ENCODE assay signal across 15 cellular contexts in genomic region chr20:47506850-47507249, GRCh38. TPM values are rescaled to one million over a fixed set of nuclear protein-coding genes. Genes with fewer than 3 reads are reported as not detected.
A peak's percentile ranks its signal among the peaks of the same experiment; 100 is the strongest.
DNase-seq lines count a peak whose midpoint lies in the region; ATAC-seq, FAIRE-seq and TF ChIP-seq lines count a peak whose summit lies in the region.
"Had no signal": no experiment of that assay in that cellular context is flagged by ENCODE, and none has a peak within 500 bp of the region (broad histone marks: within the 10 kb centered on the region; RNA-seq: fewer than 3 reads in every experiment).

No MANE protein-coding gene starts in this region.

- TF ChIP-seq POLR2A in A549 (IDR thresholded peaks at IDR 0.05; ENCODE audit: low read length) (no peak), GM12878 (IDR thresholded peaks at IDR 0.05; ENCODE audit: low read depth, low read length) (no peak)

- no peak for TF ChIP-seq EP300 in A549 (IDR thresholded peaks at IDR 0.05)
- TF ChIP-seq EP300 in GM12878 (IDR thresholded peaks at IDR 0.05; ENCODE audit: borderline replicate concordance in 1 of 2, control insufficient read depth in 1 of 2, low read depth in 2 of 2, low read length in 2 of 2), result no peak

- WGBS in A549 (ENCODE audit: missing lambda C conversion rate), result 48% methylated on average over 2 of the region's 2 CpGs
- WGBS in GM12878 (ENCODE audit: insufficient coverage, insufficient replicate concordance, low lambda C conversion rate, missing lambda C conversion rate), result 35% methylated on average over 2 of the region's 2 CpGs
- WGBS in heart right ventricle, 2 donors, result 47 to 82% methylated on average over 2 of the region's 2 CpGs

- POLR2A ChIA-PET in A549 (lab: Yijun Ruan, JAX), result interaction anchor here (0.6 kb wide), 1 partner anchor 54 kb away, joined by 3 read pairs; no protein-coding TSS in a partner anchor
- POLR2A ChIA-PET in CD8-positive, alpha-beta T cell (lab: Charles Lee), result no interaction called here
- POLR2A ChIA-PET in GM12878 (lab: Charles Lee), result interaction anchor here (0.8 to 3.4 kb wide), 10 partner anchors 14 to 233 kb away, joined by 3 to 28 read pairs (median 6); no protein-coding TSS in a partner anchor

- DNase-seq in A549 (ENCODE audit: low read depth in 1 of 2, low spot score in 1 of 2), result no peak
- no peak for DNase-seq in CD8-positive, alpha-beta T cell
- DNase-seq in GM12878 (ENCODE audit: low read depth, low spot score), result no peak
- DNase-seq in NCI-H187 (lab: John Stamatoyannopoulos, UW), result no peak
- DNase-seq in heart right ventricle, result no peak
- no peak for DNase-seq in stimulated activated CD4-positive, alpha-beta T cell treated with anti-CD3 and anti-CD28 coated beads, Interleukin-2, amount 100 ng/mL, for 24 hours
- DNase-seq: activated CD4-positive, CD25-positive, alpha-beta regulatory T cell; brain microvascular endothelial cell; EL; left lung; upper lobe of left lung had no signal

- H4K20me1 ChIP-seq in OCI-LY1 (ENCODE audit: insufficient read depth, low read length) (no peaks in the 10 kb centered on the region), GM12878 (ENCODE audit: control insufficient read depth, insufficient read depth) (no peaks in the 10 kb centered on the region)

- no peaks in the 10 kb centered on the region for H3K27me3 Mint-ChIP-seq in CD8-positive, alpha-beta T cell (ENCODE audit: low read depth)

- peaks cover 99% of the 10 kb centered on the region for H3K79me2 ChIP-seq in OCI-LY1 (ENCODE audit: insufficient read depth, low read length)
- peaks cover 98% of the 10 kb centered on the region for H3K79me2 ChIP-seq in GM12878 (ENCODE audit: control insufficient read depth, insufficient read depth, low read length)

- in situ Hi-C loops in GM12878 (cut with MboI), result no loop called here

- H3F3A ChIP-seq in OCI-LY1 (ENCODE audit: insufficient read depth, low read length), result no peaks in the 10 kb centered on the region

- intact Hi-C loops in CD8-positive, alpha-beta T cell (cut with DNase I, micrococcal nuclease), result loop anchor here in 1 of 2 experiments (10.0 kb wide), 2 partner anchors 68 to 1318 kb away; partner anchors contain the start of gene PREX1
- intact Hi-C loops in GM12878 (cut with micrococcal nuclease; ENCODE audit: unreplicated experiment), result no loop called here
- intact Hi-C loops in heart right ventricle (cut with DNase I), result loop anchor here in 6 of 10 donors (5.0 to 10.0 kb wide), 6 partner anchors 35 to 752 kb away; no protein-coding TSS in a partner anchor

- no peak overlapping the region for H2AFZ ChIP-seq in OCI-LY1 (ENCODE audit: low read length)
- no peak overlapping the region for H2AFZ ChIP-seq in GM12878 (ENCODE audit: control insufficient read depth, low read depth, low read length)

- FAIRE-seq in A549 (lab: Jason Lieb, UNC) (no peak), GM12878 (lab: Jason Lieb, UNC) (no peak)

- H3K36me3 Mint-ChIP-seq in CD8-positive, alpha-beta T cell, result peaks cover 18% of the 10 kb centered on the region

- peaks cover 52% of the 10 kb centered on the region for H3K4me1 ChIP-seq in A549
- H3K4me1 ChIP-seq in CD8-positive, alpha-beta T cell (ENCODE audit: insufficient read depth, low read length), result peaks cover 48% of the 10 kb centered on the region
- peaks cover 67% of the 10 kb centered on the region for H3K4me1 ChIP-seq in OCI-LY1 (ENCODE audit: insufficient read depth, low read length, severe bottlenecking)
- peaks cover 26% of the 10 kb centered on the region for H3K4me1 ChIP-seq in GM12878 (ENCODE audit: control insufficient read depth, insufficient read depth, low read length)
- H3K4me1 ChIP-seq in heart right ventricle, result peaks cover 0 to 71% (median 33%) of the 10 kb centered on the region in 9 donors

- no peaks in the 10 kb centered on the region for H3K36me3 ChIP-seq in CD8-positive, alpha-beta T cell (ENCODE audit: insufficient read depth, low read length)
- H3K36me3 ChIP-seq in OCI-LY1 (ENCODE audit: insufficient read depth, low read length) (peaks cover 56% of the 10 kb centered on the region), GM12878 (ENCODE audit: control insufficient read depth in 2 of 2, insufficient read depth in 2 of 2, low read length in 1 of 2) (no peaks in the 10 kb centered on the region; a peak in 2 of 4 replicates), heart right ventricle (peaks cover 0 to 2% (median 0%) of the 10 kb centered on the region in 9 donors)
- H3K36me3 ChIP-seq: brain microvascular endothelial cell, left lung, upper lobe of left lung had no signal

- H3K9me2 ChIP-seq in OCI-LY1 (ENCODE audit: low read depth, low read length), result no peaks in the 10 kb centered on the region

- H3K9me3 ChIP-seq in A549 (no peaks in the 10 kb centered on the region), OCI-LY1 (ENCODE audit: low read length) (no peaks in the 10 kb centered on the region), GM12878 (replicated peaks; ENCODE audit: control insufficient read depth, insufficient read depth, low read length) (no peaks in the 10 kb centered on the region; the same call in 1 of the 3 replicates), heart right ventricle (no peaks in the 10 kb centered on the region)
- H3K9me3 ChIP-seq in CD8-positive, alpha-beta T cell (ENCODE audit: low read length), result no peaks in the 10 kb centered on the region
- H3K9me3 ChIP-seq: BLaER1 treated with 17β-estradiol and CSF1 and Interleukin-3, amounts not matched to agents 10 nM and 100 nM; left lung; upper lobe of left lung had no signal

- H3K9me3 Mint-ChIP-seq in CD8-positive, alpha-beta T cell, result no peaks in the 10 kb centered on the region

- H3K4me3 ChIP-seq in A549 (no peak overlapping the region), OCI-LY1 (ENCODE audit: low read depth, low read length, poor library complexity, severe bottlenecking) (peak overlapping the region; percentile 78), GM12878 (peak overlapping the region; percentile 75), heart right ventricle (no peak overlapping the region)
- H3K4me3 ChIP-seq in CD8-positive, alpha-beta T cell (ENCODE audit: low read depth, low read length), result no peak overlapping the region
- H3K4me3 ChIP-seq: BLaER1 treated with 17β-estradiol and CSF1 and Interleukin-3, amounts not matched to agents 10 nM and 100 nM; left lung; upper lobe of left lung had no signal

- H3K4me2 ChIP-seq in A549 (peak overlapping the region; percentile 82), OCI-LY1 (ENCODE audit: low read length) (peak overlapping the region; percentile 71), GM12878 (ENCODE audit: control insufficient read depth, insufficient read depth) (peak overlapping the region; percentile 61)

- SMC1A ChIA-PET in GM12878 (lab: Charles Lee; ENCODE audit: uncharacterized antibody, unreplicated experiment), result interaction anchor here (0.6 to 4.5 kb wide), 18 partner anchors 14 to 118 kb away, joined by 3 to 38 read pairs (median 8); no protein-coding TSS in a partner anchor

- H3K9ac ChIP-seq in OCI-LY1 (ENCODE audit: low read length), result peak overlapping the region; percentile 69
- H3K9ac ChIP-seq in GM12878 (ENCODE audit: control insufficient read depth, insufficient read depth, low read length), result peak overlapping the region; percentile 36; the same call in 1 of the 2 replicates
- H3K9ac ChIP-seq: BLaER1 treated with 17β-estradiol and CSF1 and Interleukin-3, amounts not matched to agents 10 nM and 100 nM had no signal

- no peak overlapping the region for H3K27ac ChIP-seq in A549
- H3K27ac ChIP-seq in CD8-positive, alpha-beta T cell (ENCODE audit: low read depth, low read length), result no peak overlapping the region
- H3K27ac ChIP-seq in OCI-LY1 (ENCODE audit: low read depth, low read length, poor library complexity, severe bottlenecking), result peak overlapping the region; percentile 86
- H3K27ac ChIP-seq in GM12878 (ENCODE audit: control insufficient read depth, insufficient read depth), result peak overlapping the region; percentile 47
- no peak overlapping the region for H3K27ac ChIP-seq in heart right ventricle
- H3K27ac ChIP-seq: BLaER1 treated with 17β-estradiol and CSF1 and Interleukin-3, amounts not matched to agents 10 nM and 100 nM; brain microvascular endothelial cell; left lung; upper lobe of left lung had no signal

- H3K27me3 ChIP-seq in CD8-positive, alpha-beta T cell (ENCODE audit: insufficient read depth, low read length), result no peaks in the 10 kb centered on the region
- H3K27me3 ChIP-seq in OCI-LY1 (ENCODE audit: insufficient read depth, low read length) (no peaks in the 10 kb centered on the region), GM12878 (replicated peaks in 1 of 2; ENCODE audit: control insufficient read depth in 2 of 2, insufficient read depth in 2 of 2, low read length in 1 of 2) (no peaks in the 10 kb centered on the region), heart right ventricle (no peaks in the 10 kb centered on the region)
- H3K27me3 ChIP-seq: BLaER1 treated with 17β-estradiol and CSF1 and Interleukin-3, amounts not matched to agents 10 nM and 100 nM; brain microvascular endothelial cell; left lung; upper lobe of left lung had no signal

- RAD21 ChIA-PET in GM12878 (lab: Charles Lee; ENCODE audit: unreplicated experiment), result interaction anchor here (1.0 to 4.9 kb wide), 13 partner anchors 14 to 115 kb away, joined by 3 to 66 read pairs (median 5); no protein-coding TSS in a partner anchor

- H3K27ac Mint-ChIP-seq in CD8-positive, alpha-beta T cell, result peak overlapping the region; percentile 38

- H3K4me1 Mint-ChIP-seq in CD8-positive, alpha-beta T cell (ENCODE audit: low read depth), result peaks cover 71% of the 10 kb centered on the region

- CTCF ChIA-PET in A549 (lab: Yijun Ruan, JAX) (no interaction called here), GM12878 (lab: Yijun Ruan, JAX) (interaction anchor here (0.6 to 3.0 kb wide), 5 partner anchors 19 to 123 kb away, joined by 3 to 13 read pairs (median 4); no protein-coding TSS in a partner anchor)
- CTCF ChIA-PET in CD8-positive, alpha-beta T cell (lab: Charles Lee), result no interaction called here

- TF ChIP-seq CTCF in A549 (IDR thresholded peaks at IDR 0.05) (no peak), OCI-LY1 (IDR thresholded peaks at IDR 0.05; ENCODE audit: low read length) (no peak), GM12878 (IDR thresholded peaks at IDR 0.05 in 2 of 3, conservative IDR thresholded peaks at IDR 0.05 in 1 of 3; ENCODE audit: control insufficient read depth in 2 of 3, extremely low read depth in 1 of 3, insufficient read depth in 1 of 3, low read depth in 3 of 3, low read length in 3 of 3) (no peak), heart right ventricle (IDR thresholded peaks at IDR 0.05) (no peak)
- TF ChIP-seq CTCF in CD8-positive, alpha-beta T cell (IDR thresholded peaks at IDR 0.05), result no peak

- ATAC-seq in A549 (no peak), GM12878 (no peak), HG02571 (IDR thresholded peaks at IDR 0.05; ENCODE audit: unreplicated experiment) (no peak), heart right ventricle (no peak)
- ATAC-seq in CD8-positive, alpha-beta T cell, result no peak
- ATAC-seq: left lung, SK-N-SH treated with all-trans-retinoic acid at 6 μM for 48 hours had no signal

- no TSS peak for BruUV-seq in GM12878 (replicated peaks; lab: Mats Ljungman, UMichigan)

- no peak overlapping the region for H3K4me3 Mint-ChIP-seq in CD8-positive, alpha-beta T cell

- no peak for TF ChIP-seq RAD21 in A549 (conservative IDR thresholded peaks at IDR 0.05 in 1 of 2, IDR thresholded peaks at IDR 0.05 in 1 of 2)
- TF ChIP-seq RAD21 in GM12878 (IDR thresholded peaks at IDR 0.05; ENCODE audit: insufficient read depth, low read depth, low read length), result no peak

RNA-seq across cellular contexts. Expression of gene NCOA3, which starts 5.2 kb away (rescaled TPM):
- polyA plus RNA-seq in A549 (2011; rRNA removed) (135 and 136 TPM in 2 replicates), A549 (2017; fragmentation: RNase III; extraction: RNeasy Plus Mini Kit Qiagen cat#74134 plus additional on column Dnase treatment) (35.8 to 43.4 TPM (median 42.9 TPM) in 3 replicates), GM12878 (2011; rRNA removed) (92.6 and 114 TPM in 2 replicates), GM12878 (2014; fragmentation: Illumina TruSeq; extraction: Trizol) (78.2 and 94.6 TPM in 2 replicates), GM12878 (2014; fragmentation: Nextera tagmentation; extraction: Ambion mirVana) (10 to 100 TPM; 16.9 to 18.0 TPM), GM12878 (2014; rRNA removed) (62.4 and 66.0 TPM in 2 replicates), GM12878 (2016; fragmentation: Nextera tagmentation; extraction: Ambion mirVana) (10 to 100 TPM; 68.1 to 69.1 TPM), heart right ventricle (10 to 100 TPM in 1 of 2 donors, 1 to 10 TPM in 1; 8.0 to 11.6 TPM)
- polyA plus RNA-seq in A549 (2012; cell fraction: cytosol; rRNA removed), result 27.5 and 35.2 TPM in 2 replicates
- polyA plus RNA-seq in A549 (2012; cell fraction: nucleus; rRNA removed), result 28.3 and 32.1 TPM in 2 replicates
- 179 and 198 TPM in 2 replicates for polyA minus RNA-seq in A549 (2011; rRNA and poly(A)+ RNA removed)
- 10 to 100 TPM; 45.1 to 47.1 TPM for total RNA-seq in CD8-positive, alpha-beta T cell
- 241 and 256 TPM in 2 replicates for total RNA-seq in GM12878 (2013; cell fraction: nucleolus; rRNA removed)
- total RNA-seq in GM12878 (2014; rRNA removed) (82.4 and 88.7 TPM in 2 replicates), GM12878 (2014; rRNA removed; fragmentation: Illumina TruSeq; extraction: Trizol) (95.3 and 95.8 TPM in 2 replicates), GM12878 (2021) (87.4 and 96.2 TPM in 2 replicates), heart right ventricle (10 to 100 TPM; 19.7 to 30.2 (median 22.6) TPM)
- 30.3 TPM for polyA plus RNA-seq in GM12878 (2011; ENCODE audit: low read depth)
- 60.3 and 60.4 TPM in 2 replicates for polyA plus RNA-seq in GM12878 (2011; cell fraction: cytosol; rRNA removed)
- polyA plus RNA-seq in GM12878 (2011; cell fraction: nucleus; rRNA removed), result 89.9 and 95.2 TPM in 2 replicates
- polyA plus RNA-seq in GM12878 (2012), result 38.3 and 50.2 TPM in 2 replicates
- 126 and 138 TPM in 2 replicates for polyA minus RNA-seq in GM12878 (2011; rRNA and poly(A)+ RNA removed)
- polyA minus RNA-seq in GM12878 (2011; cell fraction: cytosol; rRNA and poly(A)+ RNA removed), result 52.3 and 52.4 TPM in 2 replicates
- 48.2 and 66.5 TPM in 2 replicates for polyA minus RNA-seq in GM12878 (2011; cell fraction: nucleus; rRNA and poly(A)+ RNA removed)

Comparison
In these comparisons a context has a peak if more than half of its experiments do, and no peak if none do; other contexts are left out.
1. H3K27ac ChIP-seq: peak in OCI-LY1 (single experiment) and GM12878 (single experiment); none in A549 (0 of 2), CD8-positive, alpha-beta T cell (single experiment) and heart right ventricle (0 of 10).
2. H3K4me3 ChIP-seq: peak in OCI-LY1 (single experiment) and GM12878 (single experiment); none in A549 (single experiment), CD8-positive, alpha-beta T cell (single experiment) and heart right ventricle (0 of 10).
3. Peak in every context shown above with its lines, with median percentiles within 50 percentile points of each other: H3K4me2 ChIP-seq.